Comparison of ENCODE assay signal across 3 cellular contexts in genomic region chr11:128891410-128891861, GRCh38.
TF ChIP-seq lines count a peak whose summit lies in the region.

No MANE protein-coding gene starts in this region.

TF ChIP-seq in A549, 52 proteins besides CTCF, POLR2A, EP300 and RAD21:
- TF ChIP-seq NPAS2 (CRISPR knock-in tag; IDR thresholded peaks at IDR 0.05; ENCODE audit: borderline replicate concordance) (no peak), KDM5A (IDR thresholded peaks at IDR 0.05) (no peak), NR3C1 (IDR thresholded peaks at IDR 0.05) (no peak), HOXB13 (CRISPR knock-in tag; IDR thresholded peaks at IDR 0.05; ENCODE audit: low read depth) (no peak), ELK1 (IDR thresholded peaks at IDR 0.05; ENCODE audit: low read depth, low read length) (no peak), MAZ (IDR thresholded peaks at IDR 0.05; ENCODE audit: borderline replicate concordance, low read depth, low read length) (no peak), SMC3 (IDR thresholded peaks at IDR 0.05) (no peak), KDM1A (IDR thresholded peaks at IDR 0.05; ENCODE audit: low read depth) (no peak), RARB (CRISPR knock-in tag; IDR thresholded peaks at IDR 0.05) (no peak), CBX2 (IDR thresholded peaks at IDR 0.05; ENCODE audit: borderline replicate concordance, low read depth) (no peak), FOSL2 (IDR thresholded peaks at IDR 0.05) (no peak), FOSL2 (CRISPR knock-in tag; IDR thresholded peaks at IDR 0.05) (no peak), ZC3H11A (IDR thresholded peaks at IDR 0.05) (no peak)
- TF ChIP-seq, protein P1, sequence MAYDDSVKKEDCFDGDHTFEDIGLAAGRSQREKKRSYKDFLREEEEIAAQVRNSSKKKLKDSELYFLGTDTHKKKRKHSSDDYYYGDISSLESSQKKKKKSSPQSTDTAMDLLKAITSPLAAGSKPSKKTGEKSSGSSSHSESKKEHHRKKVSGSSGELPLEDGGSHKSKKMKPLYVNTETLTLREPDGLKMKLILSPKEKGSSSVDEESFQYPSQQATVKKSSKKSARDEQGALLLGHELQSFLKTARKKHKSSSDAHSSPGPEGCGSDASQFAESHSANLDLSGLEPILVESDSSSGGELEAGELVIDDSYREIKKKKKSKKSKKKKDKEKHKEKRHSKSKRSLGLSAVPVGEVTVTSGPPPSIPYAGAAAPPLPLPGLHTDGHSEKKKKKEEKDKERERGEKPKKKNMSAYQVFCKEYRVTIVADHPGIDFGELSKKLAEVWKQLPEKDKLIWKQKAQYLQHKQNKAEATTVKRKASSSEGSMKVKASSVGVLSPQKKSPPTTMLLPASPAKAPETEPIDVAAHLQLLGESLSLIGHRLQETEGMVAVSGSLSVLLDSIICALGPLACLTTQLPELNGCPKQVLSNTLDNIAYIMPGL (CRISPR knock-in tag; IDR thresholded peaks at IDR 0.05; ENCODE audit: borderline replicate concordance) = no peak
- TF ChIP-seq, protein P2, sequence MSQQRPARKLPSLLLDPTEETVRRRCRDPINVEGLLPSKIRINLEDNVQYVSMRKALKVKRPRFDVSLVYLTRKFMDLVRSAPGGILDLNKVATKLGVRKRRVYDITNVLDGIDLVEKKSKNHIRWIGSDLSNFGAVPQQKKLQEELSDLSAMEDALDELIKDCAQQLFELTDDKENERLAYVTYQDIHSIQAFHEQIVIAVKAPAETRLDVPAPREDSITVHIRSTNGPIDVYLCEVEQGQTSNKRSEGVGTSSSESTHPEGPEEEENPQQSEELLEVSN (IDR thresholded peaks at IDR 0.05; ENCODE audit: borderline replicate concordance, low read depth) = no peak
TF ChIP-seq in A549: peak in this region for 0.

TF ChIP-seq in IMR-90, 13 proteins besides CTCF, POLR2A, EP300 and RAD21:
- no peak for TF ChIP-seq USF2 (IDR thresholded peaks at IDR 0.05; ENCODE audit: low read depth, low read length)
- no peak for TF ChIP-seq SMC3 (IDR thresholded peaks at IDR 0.05; ENCODE audit: low read depth, low read length)
- TF ChIP-seq MXI1 (IDR thresholded peaks at IDR 0.05; ENCODE audit: borderline replicate concordance, low read depth, low read length) = no peak
- no peak for TF ChIP-seq CEBPB (IDR thresholded peaks at IDR 0.05; ENCODE audit: low read depth, low read length)
- TF ChIP-seq MAFK (IDR thresholded peaks at IDR 0.05; ENCODE audit: low read depth, low read length) = no peak
- no peak for TF ChIP-seq RFX5 (IDR thresholded peaks at IDR 0.05; ENCODE audit: low read depth, low read length)
- no peak for TF ChIP-seq NFE2L2 (IDR thresholded peaks at IDR 0.05; ENCODE audit: low read depth, low read length)

TF ChIP-seq in HEK293T, 16 proteins besides CTCF, POLR2A, EP300 and RAD21:
- TF ChIP-seq PKNOX1 (IDR thresholded peaks at IDR 0.05) = no peak
- no peak for TF ChIP-seq LEF1 (IDR thresholded peaks at IDR 0.05; ENCODE audit: borderline replicate concordance)
- TF ChIP-seq CTBP1 (IDR thresholded peaks at IDR 0.05; ENCODE audit: borderline replicate concordance) = no peak
- TF ChIP-seq ARNT (IDR thresholded peaks at IDR 0.05) = no peak
